ENCODE assay signal across 12 cellular contexts in the genomic region with DNA sequence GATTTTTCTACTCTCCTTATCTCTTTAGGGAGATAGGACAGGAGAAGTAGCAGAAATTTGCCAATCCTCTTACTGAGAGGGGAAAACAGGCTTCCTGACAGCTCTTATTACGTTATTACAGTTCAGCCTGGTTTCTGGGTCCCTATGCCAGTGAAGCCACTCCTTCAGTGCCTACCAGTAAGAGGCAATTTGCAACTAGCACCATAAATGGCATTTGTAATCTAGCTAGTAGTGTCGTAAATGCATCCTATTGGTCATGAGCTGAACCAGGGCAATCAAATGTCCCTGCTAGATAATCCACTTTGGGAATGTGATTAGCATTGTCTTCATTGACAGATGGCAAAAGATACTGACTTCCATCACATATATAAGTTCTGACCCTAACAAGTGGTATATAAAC.
DNase-seq lines count a peak whose midpoint lies in the region; ATAC-seq and TF ChIP-seq lines count a peak whose summit lies in the region.
"Had no signal": no experiment of that assay in that cellular context is flagged by ENCODE, and none has a peak within 500 bp of the region (broad histone marks: within the 10 kb centered on the region; RNA-seq: fewer than 3 reads in every experiment).

No MANE protein-coding gene starts in this region.

- DNase-seq in NCI-H748 (lab: John Stamatoyannopoulos, UW; ENCODE audit: unreplicated experiment): peak; percentile 9
- no peak for DNase-seq in NCI-H748 treated with DMSO at 0.1 percent for 48 hours (lab: John Stamatoyannopoulos, UW)
- peak; percentile 100 for DNase-seq in NCI-H82 (lab: John Stamatoyannopoulos, UW)
- DNase-seq in WERI-Rb-1: peak; percentile 82
- DNase-seq in NCI-H187 (lab: John Stamatoyannopoulos, UW): no peak
- DNase-seq in Kasumi-1 (lab: John Stamatoyannopoulos, UW): no peak
- DNase-seq: 8988T; CD8-positive, alpha-beta T cell; H9; IMR-90 had no signal

- H3K9me3 ChIP-seq in WERI-Rb-1 (ENCODE audit: severe bottlenecking): no peaks in the 10 kb centered on the region

- H3K4me3 ChIP-seq in WERI-Rb-1 (ENCODE audit: low read depth, low read length): 0 out of 2 replicates have a peak overlapping the region, but pooled peaks have one; percentile 1
- H3K4me3 ChIP-seq: BLaER1 treated with 17β-estradiol and CSF1 and Interleukin-3, amounts not matched to agents 10 nM and 100 nM had no signal

- ATAC-seq in HG03095 (IDR thresholded peaks at IDR 0.05; ENCODE audit: unreplicated experiment): no peak
- ATAC-seq: CD8-positive, alpha-beta T cell had no signal

- H3K36me3 ChIP-seq in WERI-Rb-1: no peaks in the 10 kb centered on the region
- H3K36me3 ChIP-seq: BLaER1 treated with 17β-estradiol and CSF1 and Interleukin-3, amounts not matched to agents 10 nM and 100 nM had no signal

- H3K27ac ChIP-seq in WERI-Rb-1: peak overlapping the region; percentile 66
- H3K27ac ChIP-seq: BLaER1 treated with 17β-estradiol and CSF1 and Interleukin-3, amounts not matched to agents 10 nM and 100 nM had no signal

- no peak for TF ChIP-seq CTCF in WERI-Rb-1 (IDR thresholded peaks at IDR 0.05; ENCODE audit: low read depth, low read length)

- no peaks in the 10 kb centered on the region for H3K27me3 ChIP-seq in WERI-Rb-1 (ENCODE audit: insufficient read depth, low read depth, severe bottlenecking)
- H3K27me3 ChIP-seq: BLaER1 treated with 17β-estradiol and CSF1 and Interleukin-3, amounts not matched to agents 10 nM and 100 nM had no signal

Comparison
In these comparisons a context has a peak if more than half of its experiments do, and no peak if none do; other contexts are left out.
1. DNase-seq: peak in NCI-H748 (single experiment), NCI-H82 (single experiment) and WERI-Rb-1 (single experiment); none in NCI-H748 treated with DMSO at 0.1 percent for 48 hours (single experiment), NCI-H187 (0 of 2) and Kasumi-1 (0 of 2).